ENCODE assay signal across 7 cellular contexts in the genomic region with DNA sequence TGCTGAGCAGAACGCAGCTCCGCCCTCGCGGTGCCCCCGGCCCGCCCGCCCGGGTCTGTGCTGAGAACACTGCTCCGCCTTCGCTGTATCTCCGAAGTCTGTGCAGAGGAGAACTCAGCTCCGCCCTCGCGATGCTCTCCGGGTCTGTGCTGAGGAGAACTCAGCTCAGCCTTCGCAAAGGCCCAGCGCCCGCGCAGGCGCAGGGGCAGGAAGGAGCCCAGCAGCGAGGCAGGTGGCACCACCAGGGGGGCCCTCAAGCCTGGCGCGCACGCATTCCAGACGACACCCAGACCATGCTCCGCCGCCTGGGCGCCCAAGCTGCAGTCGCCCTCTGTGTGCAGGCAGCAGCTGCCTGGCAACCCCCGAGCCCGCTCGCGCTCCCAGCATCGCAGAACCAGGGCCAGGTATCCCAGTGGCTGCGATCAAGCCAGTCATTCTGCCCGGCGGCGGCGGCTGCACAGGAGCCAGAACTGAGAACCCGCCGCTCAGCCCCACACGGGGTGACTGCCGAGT.
DNase-seq lines count a peak whose midpoint lies in the region; TF ChIP-seq lines count a peak whose summit lies in the region.
"Not testable (repeated sequence)": the region's sequence is repeated elsewhere in the genome, so short reads cannot be mapped to it uniquely, and the experiment has no call there.

No MANE protein-coding gene starts in this region.

- in situ Hi-C loops in T47D (cut with HindIII; ENCODE audit: low pct_unique_long_range_greater_than_20kb, low sequenced_read_pairs) = not testable (repeated sequence)

- TF ChIP-seq POLR2A in lower leg skin (IDR thresholded peaks at IDR 0.05) = not testable (repeated sequence)

- H3K4me3 ChIP-seq in lower leg skin (ENCODE audit: low read depth, poor library complexity, severe bottlenecking) = peak overlapping the region; percentile 12

- not testable (repeated sequence) for TF ChIP-seq CTCF in lower leg skin (IDR thresholded peaks at IDR 0.05)

- WGBS in lower leg skin, 2 donors = 2% methylated on average over 13 of the region's 43 CpGs; no CpG with 5 or more reads in 1 of the 2 donors

- DNase-seq in ELR (ENCODE audit: low read depth) = peak; percentile 80
- DNase-seq in NCI-H187 (lab: John Stamatoyannopoulos, UW) = peak; percentile 42 to 78
- DNase-seq in RPMI7951 (ENCODE audit: low read depth) = peak; percentile 82
- peak; percentile 31 to 73 for DNase-seq in T47D (ENCODE audit: low read depth in 1 of 2, low spot score in 1 of 2)
- DNase-seq in glomerular visceral epithelial cell (ENCODE audit: extremely low spot score) = peak; percentile 73
- peak in 1 of 2 donors; percentile 83 for DNase-seq in lower leg skin (ENCODE audit: low spot score in 2 of 2)
- DNase-seq in retina = peak; percentile 90

- intact Hi-C loops in lower leg skin (cut with DNase I; ENCODE audit: low total_unique reads) = not testable (repeated sequence)
